ENCODE assay signal across 25 cellular contexts in the genomic region with DNA sequence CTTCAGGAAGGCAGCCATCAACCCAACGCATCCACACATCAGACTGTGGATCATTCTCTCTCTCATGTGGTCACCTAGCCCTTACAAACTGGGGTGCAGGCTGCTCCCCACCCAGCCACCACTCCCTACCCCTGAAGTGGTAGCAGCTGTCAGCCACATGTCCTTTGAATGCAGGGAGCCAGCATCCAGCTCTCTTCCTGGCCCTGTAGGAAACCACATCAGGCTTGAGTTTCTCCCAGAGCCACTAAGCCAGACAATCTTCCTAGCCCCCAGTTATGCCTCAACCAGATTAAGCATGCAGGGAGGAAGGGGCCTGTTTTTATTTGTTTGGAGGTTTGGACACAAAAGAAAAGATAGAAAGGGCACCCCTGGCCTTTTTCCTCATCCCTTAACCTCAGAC. TPM values are rescaled to one million over a fixed set of nuclear protein-coding genes. Genes with fewer than 3 reads are reported as not detected.
"Had no signal": no experiment of that assay in that cellular context is flagged by ENCODE, and none has a peak within 500 bp of the region (broad histone marks: within the 10 kb centered on the region; RNA-seq: fewer than 3 reads in every experiment).

No MANE protein-coding gene starts in this region.

- ATAC-seq: activated CD8-positive, alpha-beta memory T cell treated with anti-CD3 and anti-CD28 coated beads, Interleukin-2, amount 10 ng/mL, durations not matched to agents 7 days and 5 days; K562; SK-N-SH treated with all-trans-retinoic acid at 6 μM for 48 hours had no signal

- H3K27me3 Mint-ChIP-seq: activated naive CD8-positive, alpha-beta T cell; activated T-cell treated with anti-CD3 and anti-CD28 coated beads, Interleukin-2, amount 50 U/mL, for 24 hours had no signal

- H3K4me3 Mint-ChIP-seq: activated CD8-positive, alpha-beta memory T cell treated with anti-CD3 and anti-CD28 coated beads, Interleukin-2, amount 10 ng/mL, durations not matched to agents 7 days and 5 days; activated naive CD8-positive, alpha-beta T cell; activated T-cell treated with anti-CD3 and anti-CD28 coated beads, Interleukin-2, amount 50 U/mL, for 24 hours; activated T-helper 1 cell treated with anti-CD3 and anti-CD28 coated beads, Interleukin-12 subunit alpha, Interleukin-12 subunit beta, Interleukin-2, Interleukin-4 antibody, amounts not matched to agents 30 ng/mL and 10 ng/mL and 1 ng/mL, durations not matched to agents 14 hours and 24 hours and 36 hours had no signal

- H3K27ac Mint-ChIP-seq: activated CD8-positive, alpha-beta memory T cell treated with anti-CD3 and anti-CD28 coated beads, Interleukin-2, amount 10 ng/mL, durations not matched to agents 7 days and 5 days; activated naive CD8-positive, alpha-beta T cell; activated T-cell treated with anti-CD3 and anti-CD28 coated beads, Interleukin-2, amount 50 U/mL, for 24 hours; activated T-helper 1 cell treated with anti-CD3 and anti-CD28 coated beads, Interleukin-12 subunit alpha, Interleukin-12 subunit beta, Interleukin-2, Interleukin-4 antibody, amounts not matched to agents 30 ng/mL and 10 ng/mL and 1 ng/mL, durations not matched to agents 14 hours and 24 hours and 36 hours had no signal

- H3K9me3 Mint-ChIP-seq: activated T-cell treated with anti-CD3 and anti-CD28 coated beads, Interleukin-2, amount 50 U/mL, for 24 hours; activated T-helper 1 cell treated with anti-CD3 and anti-CD28 coated beads, Interleukin-12 subunit alpha, Interleukin-12 subunit beta, Interleukin-2, Interleukin-4 antibody, amounts not matched to agents 30 ng/mL and 10 ng/mL and 1 ng/mL, durations not matched to agents 14 hours and 24 hours and 36 hours had no signal

- DNase-seq: activated CD4-positive, CD25-positive, alpha-beta regulatory T cell treated with anti-CD3 and anti-CD28 coated beads, Interleukin-2, amount 50 U/mL, for 72 hours; activated CD8-positive, alpha-beta memory T cell treated with anti-CD3 and anti-CD28 coated beads, Interleukin-2, amount 10 ng/mL, durations not matched to agents 7 days and 5 days; activated effector memory CD4-positive, alpha-beta T cell treated with Interleukin-2 at 50 U/mL for 16 hours; activated naive CD4-positive, alpha-beta T cell; activated T-cell treated with anti-CD3 and anti-CD28 coated beads, Interleukin-2, amount 50 U/mL, for 24 hours; adrenal gland; anterior cingulate cortex; Karpas-422; MM.1S; NCI-H1105 treated with DMSO at 0.1 percent for 48 hours; NCI-H1436 treated with DMSO at 0.1 percent for 48 hours; NCI-H187; NCI-H2081; NCI-H446; Peyer's patch; SHP77; SW 1271 had no signal

- H3K36me3 Mint-ChIP-seq: activated CD8-positive, alpha-beta memory T cell treated with anti-CD3 and anti-CD28 coated beads, Interleukin-2, amount 10 ng/mL, durations not matched to agents 7 days and 5 days; activated naive CD8-positive, alpha-beta T cell had no signal

RNA-seq across cellular contexts. Expression of a gene that starts 52.8 kb away (rescaled TPM):
- total RNA-seq: activated CD8-positive, alpha-beta memory T cell treated with anti-CD3 and anti-CD28 coated beads, Interleukin-2, amount 10 ng/mL, durations not matched to agents 7 days and 5 days; activated T-helper 1 cell treated with anti-CD3 and anti-CD28 coated beads, Interleukin-12 subunit alpha, Interleukin-12 subunit beta, Interleukin-2, Interleukin-4 antibody, amounts not matched to agents 30 ng/mL and 10 ng/mL and 1 ng/mL, durations not matched to agents 14 hours and 24 hours and 36 hours; adrenal gland; cardiac septum; cerebellum; K562; Peyer's patch; SJSA1; T-helper 1 cell treated with Interleukin-12 subunit alpha and Interleukin-12 subunit beta and Interleukin-4 antibody, amounts not matched to agents 30 ng/mL and 1 ng/mL, for 36 hours had no signal
- polyA plus RNA-seq: adrenal gland, K562 had no signal
